Comparison of ENCODE assay signal across 14 cellular contexts in genomic region chr1:190667914-190668313, GRCh38.
DNase-seq lines count a peak whose midpoint lies in the region; ATAC-seq and TF ChIP-seq lines count a peak whose summit lies in the region.
"Had no signal": no experiment of that assay in that cellular context is flagged by ENCODE, and none has a peak within 500 bp of the region (broad histone marks: within the 10 kb centered on the region; RNA-seq: fewer than 3 reads in every experiment).

No MANE protein-coding gene starts in this region.

- POLR2A ChIA-PET in HEK293T (lab: Yijun Ruan, JAX) (no interaction called here), WTC11 (lab: Charles Lee) (no interaction called here)

- H3K4me3 Mint-ChIP-seq in WTC11 (no peak overlapping the region), osteocyte (ENCODE audit: unreplicated experiment) (no peak overlapping the region)
- H3K4me3 Mint-ChIP-seq: CD14-positive monocyte; CD8-positive, alpha-beta T cell had no signal

- no peak for TF ChIP-seq CTCF in WTC11 (IDR thresholded peaks at IDR 0.05)
- TF ChIP-seq CTCF in osteocyte (IDR thresholded peaks at IDR 0.05), result no peak

- H3K4me1 Mint-ChIP-seq in WTC11 (no peaks in the 10 kb centered on the region), osteocyte (ENCODE audit: unreplicated experiment) (peaks cover 24% of the 10 kb centered on the region)
- H3K4me1 Mint-ChIP-seq: CD14-positive monocyte had no signal

- ATAC-seq in WTC11 (no peak), GM19351 (IDR thresholded peaks at IDR 0.05; ENCODE audit: unreplicated experiment) (no peak)
- ATAC-seq: CD8-positive, alpha-beta T cell had no signal

- CTCF ChIA-PET in HEK293T (lab: Yijun Ruan, JAX), result no interaction called here
- CTCF ChIA-PET in WTC11 (lab: Charles Lee), result no interaction called here

- H3K36me3 Mint-ChIP-seq in WTC11, result peaks cover 4% of the 10 kb centered on the region; the same call in 1 of the 2 replicates
- no peaks in the 10 kb centered on the region for H3K36me3 Mint-ChIP-seq in osteocyte (ENCODE audit: unreplicated experiment)
- H3K36me3 Mint-ChIP-seq: CD14-positive monocyte; CD8-positive, alpha-beta T cell had no signal

- no peaks in the 10 kb centered on the region for H3K27me3 Mint-ChIP-seq in WTC11 (ENCODE audit: low read depth)
- H3K27me3 Mint-ChIP-seq in osteocyte (ENCODE audit: unreplicated experiment), result no peaks in the 10 kb centered on the region

- H3K9me3 Mint-ChIP-seq in WTC11, result peaks cover 21% of the 10 kb centered on the region
- peaks cover 14% of the 10 kb centered on the region for H3K9me3 Mint-ChIP-seq in osteocyte (ENCODE audit: unreplicated experiment)

- DNase-seq in DMS53 (lab: John Stamatoyannopoulos, UW), result peak; percentile 31
- DNase-seq in HEK293T (ENCODE audit: extremely low spot score), result no peak
- DNase-seq in WTC11 (ENCODE audit: low spot score), result no peak
- no peak for DNase-seq in osteocyte (ENCODE audit: extremely low spot score, unreplicated experiment)
- no peak for DNase-seq in NCI-H2029 treated with DMSO at 0.1 percent for 48 hours (lab: John Stamatoyannopoulos, UW)
- no peak for DNase-seq in LoVo (ENCODE audit: low spot score)
- no peak for DNase-seq in activated gamma-delta T cell treated with Interleukin-2 at 50 U/mL for 16 hours
- DNase-seq: CD8-positive, alpha-beta T cell; COR-L47; DMS79; EL; HCEC 1CT had no signal

- H3K27ac Mint-ChIP-seq in WTC11 (no peak overlapping the region), osteocyte (ENCODE audit: unreplicated experiment) (peak overlapping the region; percentile 58)
- H3K27ac Mint-ChIP-seq: CD14-positive monocyte; CD8-positive, alpha-beta T cell had no signal

TF ChIP-seq in HEK293T, 16 proteins besides CTCF, POLR2A, EP300 and RAD21:
- TF ChIP-seq FOXK2 (IDR thresholded peaks at IDR 0.05) (no peak), ZNF384 (IDR thresholded peaks at IDR 0.05) (no peak), HDGF (IDR thresholded peaks at IDR 0.05; ENCODE audit: borderline replicate concordance) (no peak), BHLHE40 (IDR thresholded peaks at IDR 0.05; ENCODE audit: borderline replicate concordance) (no peak), SP1 (IDR thresholded peaks at IDR 0.05) (no peak)
- TF ChIP-seq, protein P1, sequence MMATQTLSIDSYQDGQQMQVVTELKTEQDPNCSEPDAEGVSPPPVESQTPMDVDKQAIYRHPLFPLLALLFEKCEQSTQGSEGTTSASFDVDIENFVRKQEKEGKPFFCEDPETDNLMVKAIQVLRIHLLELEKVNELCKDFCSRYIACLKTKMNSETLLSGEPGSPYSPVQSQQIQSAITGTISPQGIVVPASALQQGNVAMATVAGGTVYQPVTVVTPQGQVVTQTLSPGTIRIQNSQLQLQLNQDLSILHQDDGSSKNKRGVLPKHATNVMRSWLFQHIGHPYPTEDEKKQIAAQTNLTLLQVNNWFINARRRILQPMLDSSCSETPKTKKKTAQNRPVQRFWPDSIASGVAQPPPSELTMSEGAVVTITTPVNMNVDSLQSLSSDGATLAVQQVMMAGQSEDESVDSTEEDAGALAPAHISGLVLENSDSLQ (IDR thresholded peaks at IDR 0.05), result 0 out of 2 replicates have a peak, but pooled peaks have one; percentile 15
TF ChIP-seq in HEK293T: peak in this region for 1.

TF ChIP-seq in WTC11, 78 proteins besides CTCF, POLR2A, EP300 and RAD21:
- TF ChIP-seq CREM (CRISPR knock-in tag; IDR thresholded peaks at IDR 0.05) (no peak), MAX (CRISPR knock-in tag; IDR thresholded peaks at IDR 0.05) (no peak), GABPB1 (CRISPR knock-in tag; IDR thresholded peaks at IDR 0.05) (peak; percentile 89)
TF ChIP-seq in WTC11: peak in this region for 1.
